20 cellular contexts compared by ENCODE assay signal in the genomic region with DNA sequence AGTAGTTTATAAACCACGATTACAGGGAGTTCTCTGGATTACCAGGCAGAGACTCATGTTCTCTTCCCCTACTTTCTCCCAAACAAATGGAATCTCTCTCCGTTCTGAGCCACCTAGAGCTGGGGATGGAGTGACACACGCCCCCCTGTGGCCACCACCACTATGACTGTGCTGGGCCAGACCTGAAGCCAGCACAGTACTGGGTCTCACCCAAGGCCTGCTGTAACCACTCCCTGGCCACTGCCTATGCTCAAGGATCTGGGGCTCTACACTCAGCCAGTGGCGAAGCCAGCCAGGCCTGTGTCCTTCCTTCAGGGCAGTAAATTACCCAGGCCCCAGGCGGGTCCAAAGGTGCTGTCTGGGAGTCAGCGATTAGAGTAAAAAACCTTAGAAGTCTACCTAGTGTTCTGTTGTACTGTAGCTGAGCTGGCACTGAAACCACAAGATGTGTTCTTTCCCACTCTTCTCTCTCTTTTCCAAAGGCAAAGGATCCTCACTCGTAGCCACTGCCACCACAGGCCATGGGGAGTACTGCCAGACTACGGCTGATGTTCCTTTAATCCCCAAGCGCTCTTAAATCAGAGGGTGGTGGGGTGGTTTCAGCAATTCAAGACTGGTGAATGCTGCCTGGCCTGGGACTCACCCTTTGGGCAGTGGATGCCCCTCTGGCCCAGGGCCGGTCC.
DNase-seq lines count a peak whose midpoint lies in the region; FAIRE-seq and TF ChIP-seq lines count a peak whose summit lies in the region.
"Had no signal": no experiment of that assay in that cellular context is flagged by ENCODE, and none has a peak within 500 bp of the region (broad histone marks: within the 10 kb centered on the region; RNA-seq: fewer than 3 reads in every experiment).

No MANE protein-coding gene starts in this region.

- no peaks in the 10 kb centered on the region for H3K27me3 ChIP-seq in WERI-Rb-1 (ENCODE audit: insufficient read depth, low read depth, severe bottlenecking)
- H3K27me3 ChIP-seq: adrenal gland, heart left ventricle, thyroid gland had no signal

- H3K27ac ChIP-seq in WERI-Rb-1 = no peak overlapping the region
- H3K27ac ChIP-seq: adrenal gland, heart left ventricle, thyroid gland had no signal

- TF ChIP-seq CTCF in WERI-Rb-1 (IDR thresholded peaks at IDR 0.05; ENCODE audit: low read depth, low read length) (peak; percentile 66), nephron progenitor cell (IDR thresholded peaks at IDR 0.05) (no peak)

- no peaks in the 10 kb centered on the region for H3K36me3 Mint-ChIP-seq in nephron progenitor cell (ENCODE audit: low read depth)
- H3K36me3 Mint-ChIP-seq: stimulated activated memory B cell treated with anti-CD40 and anti-IgM and Interleukin-4, amounts not matched to agents 10 μg/mL and 1 μg/mL and 100 μg/mL, for 72 hours had no signal

- peak; percentile 30 for DNase-seq in DMS53 (lab: John Stamatoyannopoulos, UW)
- no peak for DNase-seq in DMS53 treated with DMSO at 0.1 percent for 48 hours (lab: John Stamatoyannopoulos, UW; ENCODE audit: unreplicated experiment)
- peak; percentile 5 for DNase-seq in KBM-7
- DNase-seq in WERI-Rb-1 = peak; percentile 48
- DNase-seq in nephron progenitor cell = peak; percentile 4
- DNase-seq in HTR-8/SVneo (ENCODE audit: insufficient read length, low spot score) = no peak
- no peak for DNase-seq in stimulated activated naive CD4-positive, alpha-beta T cell treated with Interleukin-2 at 50 U/mL for 16 hours (lab: John Stamatoyannopoulos, UW)
- no peak for DNase-seq in NCI-H2171 (lab: John Stamatoyannopoulos, UW)
- DNase-seq: activated CD8-positive, alpha-beta T cell treated with anti-CD3 and anti-CD28 coated beads, Interleukin-2, amount 10 ng/mL, durations not matched to agents 7 days and 5 days; adrenal gland; C1 segment of cervical spinal cord; DMS79; effector CD4-positive, alpha-beta T cell; NCI-H2081; RPMI8226; stimulated activated CD4-positive, alpha-beta T cell treated with anti-CD3 and anti-CD28 coated beads, Interleukin-12 subunit alpha, Interleukin-12 subunit beta, amount 100 ng/mL, for 4 hours; thyroid gland had no signal

- H3K27ac Mint-ChIP-seq in nephron progenitor cell = no peak overlapping the region
- H3K27ac Mint-ChIP-seq: activated CD8-positive, alpha-beta T cell treated with anti-CD3 and anti-CD28 coated beads, Interleukin-2, amount 10 ng/mL, durations not matched to agents 7 days and 5 days; stimulated activated memory B cell treated with anti-CD40 and anti-IgM and Interleukin-4, amounts not matched to agents 10 μg/mL and 1 μg/mL and 100 μg/mL, for 72 hours had no signal

- FAIRE-seq in HTR-8/SVneo (lab: Jason Lieb, UNC) = no peak
- FAIRE-seq: A204.1 had no signal

- no peak overlapping the region for H3K4me3 ChIP-seq in WERI-Rb-1 (ENCODE audit: low read depth, low read length)
- H3K4me3 ChIP-seq: adrenal gland, heart left ventricle, thyroid gland had no signal

- in situ Hi-C loops in KBM-7 (cut with MboI; ENCODE audit: low pct_unique_long_range_greater_than_20kb, low sequenced_read_pairs) = no loop called here

- no peaks in the 10 kb centered on the region for H3K4me1 Mint-ChIP-seq in nephron progenitor cell
- H3K4me1 Mint-ChIP-seq: stimulated activated memory B cell treated with anti-CD40 and anti-IgM and Interleukin-4, amounts not matched to agents 10 μg/mL and 1 μg/mL and 100 μg/mL, for 72 hours had no signal

- no peaks in the 10 kb centered on the region for H3K36me3 ChIP-seq in WERI-Rb-1
- H3K36me3 ChIP-seq: adrenal gland, heart left ventricle, thyroid gland had no signal

- H3K9me3 ChIP-seq in WERI-Rb-1 (ENCODE audit: severe bottlenecking) = no peaks in the 10 kb centered on the region
- H3K9me3 ChIP-seq: adrenal gland, heart left ventricle, thyroid gland had no signal

- H3K4me3 Mint-ChIP-seq in nephron progenitor cell = no peak overlapping the region
- H3K4me3 Mint-ChIP-seq: activated CD8-positive, alpha-beta T cell treated with anti-CD3 and anti-CD28 coated beads, Interleukin-2, amount 10 ng/mL, durations not matched to agents 7 days and 5 days; stimulated activated memory B cell treated with anti-CD40 and anti-IgM and Interleukin-4, amounts not matched to agents 10 μg/mL and 1 μg/mL and 100 μg/mL, for 72 hours had no signal

- H3K9me3 Mint-ChIP-seq in nephron progenitor cell = peaks cover 36% of the 10 kb centered on the region
- H3K9me3 Mint-ChIP-seq: stimulated activated memory B cell treated with anti-CD40 and anti-IgM and Interleukin-4, amounts not matched to agents 10 μg/mL and 1 μg/mL and 100 μg/mL, for 72 hours had no signal

- H3K27me3 Mint-ChIP-seq in nephron progenitor cell (ENCODE audit: low read depth, poor library complexity) = no peaks in the 10 kb centered on the region
- H3K27me3 Mint-ChIP-seq: stimulated activated memory B cell treated with anti-CD40 and anti-IgM and Interleukin-4, amounts not matched to agents 10 μg/mL and 1 μg/mL and 100 μg/mL, for 72 hours had no signal

Comparison
In these comparisons a context has a peak if more than half of its experiments do, and no peak if none do; other contexts are left out.
1. DNase-seq: peak in DMS53 (single experiment), KBM-7 (single experiment), WERI-Rb-1 (single experiment) and nephron progenitor cell (single experiment); none in DMS53 treated with DMSO at 0.1 percent for 48 hours (single experiment), HTR-8/SVneo (single experiment), stimulated activated naive CD4-positive, alpha-beta T cell treated with Interleukin-2 at 50 U/mL for 16 hours (single experiment) and NCI-H2171 (single experiment).